17 cellular contexts compared by ENCODE assay signal in genomic region chr16:54510619-54511018, GRCh38.
"Had no signal": no experiment of that assay in that cellular context is flagged by ENCODE, and none has a peak within 500 bp of the region (broad histone marks: within the 10 kb centered on the region; RNA-seq: fewer than 3 reads in every experiment).

No MANE protein-coding gene starts in this region.

- H3K27ac Mint-ChIP-seq: activated CD8-positive, alpha-beta T cell treated with anti-CD3 and anti-CD28 coated beads for 36 hours; immature natural killer cell; neural progenitor cell; stimulated activated memory B cell treated with anti-CD40 and anti-IgM and Interleukin-4, amounts not matched to agents 10 μg/mL and 1 μg/mL and 100 μg/mL, for 72 hours had no signal

- H2AFZ ChIP-seq: neural progenitor cell had no signal

- H3K4me2 ChIP-seq: neural progenitor cell, SK-N-SH, smooth muscle cell had no signal

- H3K27ac ChIP-seq: body of pancreas, esophagus squamous epithelium, gastroesophageal sphincter, neural progenitor cell, right atrium auricular region, tibial nerve, vagina had no signal

- H3K4me1 ChIP-seq: body of pancreas, esophagus squamous epithelium, vagina had no signal

- H3K9me3 ChIP-seq: body of pancreas, esophagus squamous epithelium, gastroesophageal sphincter, right atrium auricular region, SK-N-SH, tibial nerve, vagina had no signal

- H3K36me3 Mint-ChIP-seq: immature natural killer cell; neural progenitor cell; stimulated activated memory B cell treated with anti-CD40 and anti-IgM and Interleukin-4, amounts not matched to agents 10 μg/mL and 1 μg/mL and 100 μg/mL, for 72 hours had no signal

- H3K36me3 ChIP-seq: esophagus squamous epithelium, gastroesophageal sphincter, neural progenitor cell, right atrium auricular region, tibial nerve, vagina had no signal

- DNase-seq: activated CD4-positive, alpha-beta T cell treated with anti-CD3 and anti-CD28 coated beads for 4 hours; activated CD8-positive, alpha-beta memory T cell treated with anti-CD3 and anti-CD28 coated beads, Interleukin-2, amount 50 U/mL, for 48 hours; activated CD8-positive, alpha-beta T cell treated with anti-CD3 and anti-CD28 coated beads for 36 hours; activated naive CD4-positive, alpha-beta T cell treated with Interleukin-2 at 50 U/mL for 16 hours; body of pancreas; esophagus squamous epithelium; immature natural killer cell; posterior cingulate gyrus; SK-N-SH; T-helper 1 cell had no signal

- H3K4me3 ChIP-seq: body of pancreas, esophagus squamous epithelium, gastroesophageal sphincter, neural progenitor cell, right atrium auricular region, smooth muscle cell, tibial nerve, vagina had no signal

- H3K9me3 Mint-ChIP-seq: activated CD8-positive, alpha-beta T cell treated with anti-CD3 and anti-CD28 coated beads for 36 hours; stimulated activated memory B cell treated with anti-CD40 and anti-IgM and Interleukin-4, amounts not matched to agents 10 μg/mL and 1 μg/mL and 100 μg/mL, for 72 hours had no signal

- H3K27me3 Mint-ChIP-seq: stimulated activated memory B cell treated with anti-CD40 and anti-IgM and Interleukin-4, amounts not matched to agents 10 μg/mL and 1 μg/mL and 100 μg/mL, for 72 hours had no signal

- H3K4me3 Mint-ChIP-seq: activated CD8-positive, alpha-beta T cell treated with anti-CD3 and anti-CD28 coated beads for 36 hours; immature natural killer cell; neural progenitor cell; stimulated activated memory B cell treated with anti-CD40 and anti-IgM and Interleukin-4, amounts not matched to agents 10 μg/mL and 1 μg/mL and 100 μg/mL, for 72 hours had no signal

- H3K27me3 ChIP-seq: body of pancreas, neural progenitor cell, right atrium auricular region, vagina had no signal

- H3K9ac ChIP-seq: neural progenitor cell, SK-N-SH had no signal

- H3K4me1 Mint-ChIP-seq: immature natural killer cell; stimulated activated memory B cell treated with anti-CD40 and anti-IgM and Interleukin-4, amounts not matched to agents 10 μg/mL and 1 μg/mL and 100 μg/mL, for 72 hours had no signal
